ENCODE assay signal across 1 cellular context in the genomic region with DNA sequence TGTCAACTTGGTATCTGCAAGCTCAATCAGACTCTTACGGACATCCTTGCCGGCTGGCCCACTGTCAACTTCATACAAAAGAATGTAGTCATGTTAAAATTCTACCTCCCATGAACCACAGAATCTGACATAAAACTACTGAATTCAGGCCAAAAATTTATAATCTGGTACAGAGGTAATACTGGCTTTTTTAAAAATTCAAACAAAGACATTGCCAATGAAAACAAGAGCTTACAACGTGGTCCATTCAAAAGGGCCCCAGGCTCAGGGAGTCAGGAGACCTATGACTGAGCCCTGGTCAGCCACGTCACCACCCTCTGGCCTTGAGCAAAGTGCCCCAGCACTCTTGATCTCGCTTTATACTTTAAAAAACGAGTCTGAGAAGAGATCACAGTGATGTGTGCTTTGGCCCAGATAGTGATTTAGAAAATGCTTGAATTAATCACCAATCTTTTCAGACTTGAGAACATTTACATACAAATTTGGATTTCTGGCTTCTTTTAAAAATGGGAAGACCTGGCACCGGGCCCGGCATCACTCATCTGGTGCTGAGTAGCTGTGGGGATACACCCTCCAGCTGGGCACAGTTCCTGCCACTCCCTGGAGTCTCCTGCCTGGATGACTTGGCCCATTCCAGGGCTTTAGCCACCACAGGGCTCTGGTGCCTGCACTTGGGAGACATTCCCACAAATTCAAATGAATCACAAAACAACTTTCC.
TF ChIP-seq lines count a peak whose summit lies in the region.

No MANE protein-coding gene starts in this region.

TF ChIP-seq in SK-N-SH, 30 proteins besides CTCF, POLR2A, EP300 and RAD21 (continued from another document):
- TF ChIP-seq FOSL2 (IDR thresholded peaks at IDR 0.05; ENCODE audit: borderline replicate concordance, low read depth), result peak; percentile 24; the same call in 1 of the 2 replicates
